Comparison of ENCODE assay signal across 10 cellular contexts in genomic region chr22:50236731-50237409, GRCh38. TPM values are rescaled to one million over a fixed set of nuclear protein-coding genes. Genes with fewer than 3 reads are reported as not detected.
DNase-seq lines count a peak whose midpoint lies in the region; ATAC-seq, FAIRE-seq and TF ChIP-seq lines count a peak whose summit lies in the region.
"Had no signal": no experiment of that assay in that cellular context is flagged by ENCODE, and none has a peak within 500 bp of the region (broad histone marks: within the 10 kb centered on the region; RNA-seq: fewer than 3 reads in every experiment).

No MANE protein-coding gene starts in this region.

- peaks cover 68% of the 10 kb centered on the region for H3K79me2 ChIP-seq in SU-DHL-6 (ENCODE audit: insufficient read depth, low read length)

- H3F3A ChIP-seq in SU-DHL-6 (ENCODE audit: insufficient read depth): peaks cover 6% of the 10 kb centered on the region; the same call in 1 of the 2 replicates

- peak overlapping the region; percentile 68 to 98 (median 93) for H3K4me2 ChIP-seq in BLaER1 treated with 17β-estradiol and CSF1 and Interleukin-3, amounts not matched to agents 10 nM and 100 nM
- H3K4me2 ChIP-seq in SU-DHL-6 (ENCODE audit: low read depth, low read length, poor library complexity, severe bottlenecking): no peak overlapping the region

- no peak overlapping the region for H2AFZ ChIP-seq in SU-DHL-6 (ENCODE audit: low read depth, low read length, severe bottlenecking)

- in situ Hi-C loops in GM13977 (cut with MboI; ENCODE audit: low pct_unique_long_range_greater_than_20kb, low sequenced_read_pairs, unreplicated experiment): no loop called here

- TF ChIP-seq CTCF in GM13977 (IDR thresholded peaks at IDR 0.05; ENCODE audit: extremely low read depth, insufficient read depth, missing control alignments): peak; percentile 61
- peak; percentile 27 for TF ChIP-seq CTCF in SU-DHL-6 (IDR thresholded peaks at IDR 0.05; ENCODE audit: insufficient read depth, low read length, poor library complexity, severe bottlenecking)
- peak; percentile 30 for TF ChIP-seq CTCF in kidney (IDR thresholded peaks at IDR 0.05; ENCODE audit: borderline replicate concordance, extremely low read depth, insufficient read depth)

- intact Hi-C loops in kidney (cut with DNase I): no loop called here

- no peak for FAIRE-seq in kidney (lab: Jason Lieb, UNC)

- no peak for ATAC-seq in GM19455 (IDR thresholded peaks at IDR 0.05; ENCODE audit: unreplicated experiment)
- ATAC-seq in activated CD4-positive, CD25-positive, alpha-beta regulatory T cell treated with anti-CD3 and anti-CD28 coated beads, Interleukin-2, amount 50 U/mL, for 24 hours: no peak
- no peak for ATAC-seq in HG03378 (IDR thresholded peaks at IDR 0.05; ENCODE audit: unreplicated experiment)
- ATAC-seq: left lung had no signal

- H4K20me1 ChIP-seq in BLaER1 treated with 17β-estradiol and CSF1 and Interleukin-3, amounts not matched to agents 10 nM and 100 nM: peaks cover 69 to 100% (median 92%) of the 10 kb centered on the region in 11 experiments
- no peaks in the 10 kb centered on the region; the same call in 1 of the 2 replicates for H4K20me1 ChIP-seq in SU-DHL-6 (ENCODE audit: low read depth, low read length)

- H3K27me3 ChIP-seq in BLaER1 treated with 17β-estradiol and CSF1 and Interleukin-3, amounts not matched to agents 10 nM and 100 nM: no peaks in the 10 kb centered on the region
- no peaks in the 10 kb centered on the region for H3K27me3 ChIP-seq in SU-DHL-6 (ENCODE audit: low read length)
- H3K27me3 ChIP-seq: left lung had no signal

- peaks cover 21 to 50% (median 40%) of the 10 kb centered on the region in 11 experiments; a peak in 21 of 22 replicates for H3K36me3 ChIP-seq in BLaER1 treated with 17β-estradiol and CSF1 and Interleukin-3, amounts not matched to agents 10 nM and 100 nM
- H3K36me3 ChIP-seq in SU-DHL-6 (ENCODE audit: low read length): no peaks in the 10 kb centered on the region
- peaks cover 6 to 15% of the 10 kb centered on the region in 2 donors for H3K36me3 ChIP-seq in kidney (ENCODE audit: control insufficient read depth in 1 of 2, insufficient read depth in 2 of 2, low read length in 2 of 2)

- H3K4me1 ChIP-seq in BLaER1 treated with 17β-estradiol and CSF1 and Interleukin-3, amounts not matched to agents 10 nM and 100 nM: peaks cover 32 to 85% (median 65%) of the 10 kb centered on the region in 10 experiments
- H3K4me1 ChIP-seq in kidney (ENCODE audit: control insufficient read depth in 1 of 2, insufficient read depth in 1 of 2, low read depth in 1 of 2, low read length in 2 of 2): peaks cover 6 to 8% of the 10 kb centered on the region in 2 donors

- DNase-seq in GM13977 (ENCODE audit: low spot score) (no peak), kidney (peak; percentile 55), hippocampal formation (lab: John Stamatoyannopoulos, UW) (no peak)
- DNase-seq: left lung, NCI-H1092 treated with DMSO at 0.1 percent for 48 hours had no signal

- H3K4me3 ChIP-seq in BLaER1 treated with 17β-estradiol and CSF1 and Interleukin-3, amounts not matched to agents 10 nM and 100 nM: peak overlapping the region in 8 of 10 experiments; percentile 4 to 58 (median 42); a peak in 10 of 20 replicates
- H3K4me3 ChIP-seq in SU-DHL-6 (ENCODE audit: insufficient read depth, low read length, poor library complexity, severe bottlenecking) (no peak overlapping the region), kidney (ENCODE audit: low read length in 2 of 2) (no peak overlapping the region)
- H3K4me3 ChIP-seq: left lung had no signal

- peak overlapping the region; percentile 38 to 70 (median 57); a peak in 18 of 22 replicates for H3K9ac ChIP-seq in BLaER1 treated with 17β-estradiol and CSF1 and Interleukin-3, amounts not matched to agents 10 nM and 100 nM
- H3K9ac ChIP-seq in SU-DHL-6 (ENCODE audit: low read length): no peak overlapping the region
- no peak overlapping the region for H3K9ac ChIP-seq in kidney (ENCODE audit: low read length in 2 of 2)

- peak overlapping the region in 8 of 11 experiments; percentile 54 to 77 (median 60); a peak in 16 of 22 replicates for H3K27ac ChIP-seq in BLaER1 treated with 17β-estradiol and CSF1 and Interleukin-3, amounts not matched to agents 10 nM and 100 nM
- H3K27ac ChIP-seq in SU-DHL-6 (ENCODE audit: low read depth, low read length) (no peak overlapping the region), kidney (ENCODE audit: low read depth in 2 of 2, low read length in 2 of 2) (no peak overlapping the region)
- H3K27ac ChIP-seq: left lung had no signal

- H3K9me2 ChIP-seq in SU-DHL-6 (replicated peaks; ENCODE audit: insufficient read depth, low read length): no peaks in the 10 kb centered on the region

- peaks cover 0 to 9% (median 0%) of the 10 kb centered on the region in 11 experiments; a peak in 2 of 22 replicates for H3K9me3 ChIP-seq in BLaER1 treated with 17β-estradiol and CSF1 and Interleukin-3, amounts not matched to agents 10 nM and 100 nM (replicated peaks in 1 of 11)
- no peaks in the 10 kb centered on the region for H3K9me3 ChIP-seq in SU-DHL-6 (ENCODE audit: insufficient read depth, low read length)
- H3K9me3 ChIP-seq in kidney (ENCODE audit: control insufficient read depth in 1 of 2, low read length in 2 of 2): no peaks in the 10 kb centered on the region
- H3K9me3 ChIP-seq: left lung had no signal

RNA-seq across cellular contexts. Expression of gene TUBGCP6, which starts 8.0 kb away (rescaled TPM):
- total RNA-seq in kidney: 52.0 TPM
- polyA plus RNA-seq in kidney (ENCODE audit: insufficient read depth, low read depth, low replicate concordance): 19.2 TPM

RNA-seq across cellular contexts. Expression of gene HDAC10, which starts 14.2 kb away (rescaled TPM):
- 43.8 TPM for total RNA-seq in kidney
- polyA plus RNA-seq in kidney (ENCODE audit: insufficient read depth, low read depth, low replicate concordance): 20.4 TPM

RNA-seq across cellular contexts. Expression of gene MAPK12, which starts 24.6 kb away (rescaled TPM):
- 15.9 TPM for total RNA-seq in kidney
- 13.4 TPM for polyA plus RNA-seq in kidney (ENCODE audit: insufficient read depth, low read depth, low replicate concordance)

RNA-seq across cellular contexts. Expression of gene MAPK11, which starts 33.3 kb away (rescaled TPM):
- 18.3 TPM for total RNA-seq in kidney
- 11.4 TPM for polyA plus RNA-seq in kidney (ENCODE audit: insufficient read depth, low read depth, low replicate concordance)

RNA-seq across cellular contexts. Expression of gene SELENOO, which starts 36.1 kb away (rescaled TPM):
- total RNA-seq in kidney: 19.7 TPM
- polyA plus RNA-seq in kidney (ENCODE audit: insufficient read depth, low read depth, low replicate concordance): 42.8 TPM

Comparison
In these comparisons a context has a peak if more than half of its experiments do, and no peak if none do; other contexts are left out.
1. H3K27ac ChIP-seq: peak in BLaER1 treated with 17β-estradiol and CSF1 and Interleukin-3, amounts not matched to agents 10 nM and 100 nM (8 of 11); none in SU-DHL-6 (single experiment) and kidney (0 of 2).
2. H3K4me3 ChIP-seq: peak in BLaER1 treated with 17β-estradiol and CSF1 and Interleukin-3, amounts not matched to agents 10 nM and 100 nM (8 of 10); none in SU-DHL-6 (single experiment) and kidney (0 of 2).
3. H3K9ac ChIP-seq: peak in BLaER1 treated with 17β-estradiol and CSF1 and Interleukin-3, amounts not matched to agents 10 nM and 100 nM (11 of 11); none in SU-DHL-6 (single experiment) and kidney (0 of 2).
4. Peak in every context shown above with its lines, with median percentiles within 50 percentile points of each other: CTCF ChIP-seq.